7 cellular contexts compared by ENCODE assay signal in the genomic region with DNA sequence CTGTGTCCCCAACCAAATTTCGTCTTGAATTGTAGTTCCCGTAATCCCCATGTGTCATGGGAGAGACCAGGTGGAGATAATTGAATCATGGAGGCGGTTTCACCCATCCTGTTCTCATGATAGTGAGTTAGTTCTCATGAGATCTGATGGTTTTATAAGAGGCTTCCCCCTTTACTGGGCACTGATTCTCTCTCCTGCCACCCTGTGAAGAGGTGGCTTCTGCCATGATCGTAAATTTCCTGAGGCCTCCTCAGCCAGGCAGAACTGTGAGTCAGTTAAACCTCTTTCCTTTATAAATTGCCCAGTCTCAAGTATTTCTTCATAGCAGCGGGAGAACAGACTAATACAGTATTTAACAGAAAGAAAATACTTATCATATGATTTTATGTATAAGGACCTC.
DNase-seq lines count a peak whose midpoint lies in the region; FAIRE-seq and TF ChIP-seq lines count a peak whose summit lies in the region.
"Not testable (repeated sequence)": the region's sequence is repeated elsewhere in the genome, so short reads cannot be mapped to it uniquely, and the experiment has no call there.

No MANE protein-coding gene starts in this region.

- H3K27me3 ChIP-seq in A673 (replicated peaks; ENCODE audit: insufficient read depth, low read depth, low read length, poor library complexity); Loucy (ENCODE audit: insufficient read depth, low read length, poor library complexity, severe bottlenecking): not testable (repeated sequence)

- H3K27ac Mint-ChIP-seq in mesothelial cell of epicardium = peak overlapping the region; percentile 27

- TF ChIP-seq CTCF in A673 (conservative IDR thresholded peaks at IDR 0.05; ENCODE audit: low read depth, low read length); Loucy (conservative IDR thresholded peaks at IDR 0.05; ENCODE audit: low read length); VCaP (conservative IDR thresholded peaks at IDR 0.05); mesothelial cell of epicardium (IDR thresholded peaks at IDR 0.05; ENCODE audit: unreplicated experiment): not testable (repeated sequence)

- H3F3A ChIP-seq in Loucy (ENCODE audit: low read depth) = not testable (repeated sequence)

- peak overlapping the region; percentile 26 for H3K4me2 ChIP-seq in Loucy (ENCODE audit: low read depth, low read length, poor library complexity, severe bottlenecking)

- not testable (repeated sequence) for H3K9me3 ChIP-seq in A673 (ENCODE audit: low read depth, low read length, poor library complexity, severe bottlenecking); Loucy (ENCODE audit: insufficient read depth, low read depth, low read length)

- not testable (repeated sequence) for BruUV-seq in A673 (replicated peaks; lab: Mats Ljungman, UMichigan)

- CTCF ChIA-PET in A673 (lab: Charles Lee) = not testable (repeated sequence)

- not testable (repeated sequence) for H3K27ac ChIP-seq in A673 (ENCODE audit: low read depth, low read length, poor library complexity, severe bottlenecking)
- peak overlapping the region; percentile 13; the same call in 1 of the 2 replicates for H3K27ac ChIP-seq in VCaP

- not testable (repeated sequence) for H3K9me3 Mint-ChIP-seq in mesothelial cell of epicardium

- H4K20me1 ChIP-seq in Loucy (ENCODE audit: insufficient read depth, low read length, poor library complexity, severe bottlenecking) = not testable (repeated sequence)

- FAIRE-seq in RCC 7860 (lab: Jason Lieb, UNC) = peak; percentile 69

- POLR2A ChIA-PET in A673 (lab: Charles Lee; ENCODE audit: low non-redundant PET) = not testable (repeated sequence)

- peaks cover 14% of the 10 kb centered on the region for H3K4me1 ChIP-seq in A673 (ENCODE audit: insufficient read depth, low read length, poor library complexity, severe bottlenecking)
- H3K4me1 ChIP-seq in Loucy (ENCODE audit: insufficient read depth, low read length, poor library complexity, severe bottlenecking) = peaks cover 30% of the 10 kb centered on the region

- not testable (repeated sequence) for H3K36me3 ChIP-seq in A673 (ENCODE audit: insufficient read depth, low read length, poor library complexity, severe bottlenecking)
- 0 out of 2 replicates have a peak, but pooled peaks cover 11% of the 10 kb centered on the region for H3K36me3 ChIP-seq in Loucy (ENCODE audit: insufficient read depth, low read length)

- H3K4me1 Mint-ChIP-seq in mesothelial cell of epicardium = peaks cover 24% of the 10 kb centered on the region

- not testable (repeated sequence) for H3K4me3 ChIP-seq in A673 (ENCODE audit: low read depth, low read length, poor library complexity, severe bottlenecking); Loucy (ENCODE audit: low read length, poor library complexity, severe bottlenecking)

- not testable (repeated sequence) for H3K4me3 Mint-ChIP-seq in mesothelial cell of epicardium

- not testable (repeated sequence) for H3K9me2 ChIP-seq in Loucy (replicated peaks; ENCODE audit: low read depth, low read length)

- not testable (repeated sequence) for H3K36me3 Mint-ChIP-seq in mesothelial cell of epicardium

- not testable (repeated sequence) for H2AFZ ChIP-seq in Loucy (ENCODE audit: low read length)

- DNase-seq in A673 (ENCODE audit: low spot score) (peak; percentile 18), NCI-H187 treated with DMSO at 0.1 percent for 48 hours (lab: John Stamatoyannopoulos, UW) (peak; percentile 39), NCI-H524 treated with DMSO at 0.1 percent for 48 hours (lab: John Stamatoyannopoulos, UW) (peak; percentile 76)
- DNase-seq in RCC 7860 (ENCODE audit: low spot score); mesothelial cell of epicardium (ENCODE audit: low spot score in 2 of 2, unreplicated experiment in 2 of 2): not testable (repeated sequence)

- peaks cover 78% of the 10 kb centered on the region for H3K79me2 ChIP-seq in Loucy (ENCODE audit: insufficient read depth, low read length)

- H3K27me3 Mint-ChIP-seq in mesothelial cell of epicardium (ENCODE audit: low read depth) = not testable (repeated sequence)

- intact Hi-C loops in A673 (cut with micrococcal nuclease; ENCODE audit: unreplicated experiment) = not testable (repeated sequence)

- not testable (repeated sequence) for H3K9ac ChIP-seq in Loucy (ENCODE audit: low read depth, low read length, poor library complexity, severe bottlenecking)
